In the genomic region with DNA sequence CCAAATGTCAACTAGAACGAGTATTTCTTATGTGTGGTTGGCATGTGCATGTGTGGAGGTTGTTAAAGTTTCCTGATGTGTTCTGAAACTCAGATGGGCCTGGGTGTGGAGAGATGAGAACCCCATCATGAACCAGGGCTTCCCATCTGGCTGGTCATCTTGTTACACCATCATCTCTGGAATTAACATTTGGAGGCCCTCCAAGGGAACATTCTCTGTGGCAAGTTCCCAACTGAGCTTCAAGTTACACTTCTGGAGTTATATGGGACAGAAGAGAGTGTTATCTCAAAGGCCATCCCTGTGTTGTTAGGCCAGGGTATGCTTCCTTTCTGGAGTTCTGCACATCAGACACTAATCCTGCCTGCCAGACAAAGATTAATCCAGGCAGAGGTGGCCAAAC, we compare ENCODE assay signal across 20 cellular contexts.
DNase-seq lines count a peak whose midpoint lies in the region; ATAC-seq and TF ChIP-seq lines count a peak whose summit lies in the region.
"Had no signal": no experiment of that assay in that cellular context is flagged by ENCODE, and none has a peak within 500 bp of the region (broad histone marks: within the 10 kb centered on the region; RNA-seq: fewer than 3 reads in every experiment).

No MANE protein-coding gene starts in this region.

- no peaks in the 10 kb centered on the region for H3K27me3 Mint-ChIP-seq in activated T-cell treated with anti-CD3 and anti-CD28 coated beads, Interleukin-2, amount 50 U/mL, for 4 hours (ENCODE audit: low read depth)
- H3K27me3 Mint-ChIP-seq: activated CD4-positive, alpha-beta T cell treated with anti-CD3 and anti-CD28 coated beads, Interleukin-2, amount 10 ng/mL, durations not matched to agents 24 days and 14 days; activated naive CD4-positive, alpha-beta T cell treated with anti-CD3 and anti-CD28 coated beads, Interleukin-2, amount 50 U/mL, for 24 hours; stimulated activated memory B cell treated with anti-CD40 and anti-IgM and Interleukin-4, amounts not matched to agents 10 μg/mL and 1 μg/mL and 100 μg/mL, for 72 hours had no signal

- no peaks in the 10 kb centered on the region for H3K4me1 ChIP-seq in right atrium auricular region

- H3K4me3 ChIP-seq in right atrium auricular region (no peak overlapping the region), fibroblast of mammary gland (ENCODE audit: control insufficient read depth, low read depth, low read length) (no peak overlapping the region)
- H3K4me3 ChIP-seq: mucosa of descending colon, skin epidermis, upper lobe of left lung had no signal

- DNase-seq in left cardiac atrium, result no peak
- no peak for DNase-seq in right atrium auricular region (ENCODE audit: low spot score)
- peak; percentile 3 for DNase-seq in T1000 (lab: John Stamatoyannopoulos, UW)
- DNase-seq in fibroblast of mammary gland (ENCODE audit: low read depth), result peak; percentile 84
- peak; percentile 62 for DNase-seq in ureter (ENCODE audit: low spot score)
- DNase-seq in activated T-cell treated with anti-CD3 and anti-CD28 coated beads, Interleukin-2, amount 50 U/mL, for 4 hours, result no peak
- DNase-seq: activated CD4-positive, alpha-beta T cell treated with anti-CD3 and anti-CD28 coated beads, Interleukin-2, amount 10 ng/mL, durations not matched to agents 24 days and 14 days; Caco-2; head of caudate nucleus; islet precursor cell; NCI-H1105 treated with DMSO at 0.1 percent for 48 hours; NK-92 treated with Interleukin-12 subunit alpha and Interleukin-12 subunit beta, amount 100 ng/mL, for 24 hours; T-helper 9 cell; upper lobe of left lung had no signal

- H3K9me3 ChIP-seq in right atrium auricular region, result no peaks in the 10 kb centered on the region
- H3K9me3 ChIP-seq: Caco-2, mucosa of descending colon, upper lobe of left lung had no signal

- no peak overlapping the region for H3K4me3 Mint-ChIP-seq in activated T-cell treated with anti-CD3 and anti-CD28 coated beads, Interleukin-2, amount 50 U/mL, for 4 hours
- H3K4me3 Mint-ChIP-seq: activated CD4-positive, alpha-beta T cell treated with anti-CD3 and anti-CD28 coated beads, Interleukin-2, amount 10 ng/mL, durations not matched to agents 24 days and 14 days; activated naive CD4-positive, alpha-beta T cell treated with anti-CD3 and anti-CD28 coated beads, Interleukin-2, amount 50 U/mL, for 24 hours; stimulated activated memory B cell treated with anti-CD40 and anti-IgM and Interleukin-4, amounts not matched to agents 10 μg/mL and 1 μg/mL and 100 μg/mL, for 72 hours had no signal

- no peak overlapping the region for H3K27ac ChIP-seq in right atrium auricular region
- H3K27ac ChIP-seq: skin epidermis, upper lobe of left lung had no signal

- TF ChIP-seq CTCF in right atrium auricular region (IDR thresholded peaks at IDR 0.05) (no peak), fibroblast of mammary gland (conservative IDR thresholded peaks at IDR 0.05; ENCODE audit: control insufficient read depth, insufficient read depth, low read depth, low read length) (no peak)

- H3K9me3 Mint-ChIP-seq in activated T-cell treated with anti-CD3 and anti-CD28 coated beads, Interleukin-2, amount 50 U/mL, for 4 hours, result peaks cover 3% of the 10 kb centered on the region

- peak; percentile 31 to 77 for ATAC-seq in left cardiac atrium
- ATAC-seq in GM21723 (IDR thresholded peaks at IDR 0.05; ENCODE audit: unreplicated experiment), result no peak
- ATAC-seq in GM21447 (IDR thresholded peaks at IDR 0.05; ENCODE audit: unreplicated experiment), result no peak
- ATAC-seq in activated T-cell treated with anti-CD3 and anti-CD28 coated beads, Interleukin-2, amount 50 U/mL, for 4 hours, result no peak
- ATAC-seq: mucosa of descending colon; stimulated activated memory B cell treated with anti-CD40 and anti-IgM and Interleukin-4, amounts not matched to agents 10 μg/mL and 1 μg/mL and 100 μg/mL, for 72 hours had no signal

- peaks cover 2% of the 10 kb centered on the region for H3K36me3 Mint-ChIP-seq in activated T-cell treated with anti-CD3 and anti-CD28 coated beads, Interleukin-2, amount 50 U/mL, for 4 hours (ENCODE audit: insufficient read depth)

- intact Hi-C loops in left cardiac atrium (cut with DNase I), result no loop called here

- no peaks in the 10 kb centered on the region for H3K36me3 ChIP-seq in right atrium auricular region
- H3K36me3 ChIP-seq: upper lobe of left lung had no signal

- no peaks in the 10 kb centered on the region for H3K27me3 ChIP-seq in right atrium auricular region
- H3K27me3 ChIP-seq: upper lobe of left lung had no signal

- no peaks in the 10 kb centered on the region for H3K4me1 Mint-ChIP-seq in activated T-cell treated with anti-CD3 and anti-CD28 coated beads, Interleukin-2, amount 50 U/mL, for 4 hours (ENCODE audit: low read depth)
- H3K4me1 Mint-ChIP-seq: activated CD4-positive, alpha-beta T cell treated with anti-CD3 and anti-CD28 coated beads, Interleukin-2, amount 10 ng/mL, durations not matched to agents 24 days and 14 days; activated naive CD4-positive, alpha-beta T cell treated with anti-CD3 and anti-CD28 coated beads, Interleukin-2, amount 50 U/mL, for 24 hours had no signal

Comparison
In these comparisons a context has a peak if more than half of its experiments do, and no peak if none do; other contexts are left out.
1. ATAC-seq: peak in left cardiac atrium (2 of 2); none in GM21723 (single experiment), GM21447 (single experiment) and activated T-cell treated with anti-CD3 and anti-CD28 coated beads, Interleukin-2, amount 50 U/mL, for 4 hours (0 of 2).
2. DNase-seq: peak in T1000 (single experiment), fibroblast of mammary gland (single experiment) and ureter (single experiment); none in left cardiac atrium (single experiment), right atrium auricular region (single experiment) and activated T-cell treated with anti-CD3 and anti-CD28 coated beads, Interleukin-2, amount 50 U/mL, for 4 hours (single experiment).